Comparison of ENCODE assay signal across 11 cellular contexts in genomic region chr11:88292156-88292844, GRCh38. TPM values are rescaled to one million over a fixed set of nuclear protein-coding genes. Genes with fewer than 3 reads are reported as not detected.
DNase-seq lines count a peak whose midpoint lies in the region; ATAC-seq and TF ChIP-seq lines count a peak whose summit lies in the region.
"Had no signal": no experiment of that assay in that cellular context is flagged by ENCODE, and none has a peak within 500 bp of the region (broad histone marks: within the 10 kb centered on the region; RNA-seq: fewer than 3 reads in every experiment).

No MANE protein-coding gene starts in this region.

- H3K9ac ChIP-seq in IMR-90 (ENCODE audit: low read depth, low read length) (no peak overlapping the region), SK-N-MC (ENCODE audit: insufficient read length) (no peak overlapping the region)

- BruUV-seq in IMR-90 (replicated peaks; lab: Mats Ljungman, UMichigan): no TSS peak

- intact Hi-C loops in IMR-90 (cut with micrococcal nuclease): loop anchor here (10.0 kb wide), 1 partner anchor 937 kb away; no protein-coding TSS in a partner anchor

- no peaks in the 10 kb centered on the region for H4K20me1 ChIP-seq in IMR-90 (ENCODE audit: insufficient read depth, low read length)

- H2BK120ac ChIP-seq in IMR-90 (ENCODE audit: low read depth, low read length): no peak overlapping the region

- peaks cover 0 to 2% of the 10 kb centered on the region in 2 experiments; a peak in 1 of 4 replicates for H3K79me1 ChIP-seq in IMR-90 (ENCODE audit: low read depth in 1 of 2, low read length in 2 of 2)

- no peak for TF ChIP-seq RAD21 in IMR-90 (IDR thresholded peaks at IDR 0.05; ENCODE audit: low read length)

- H2AK9ac ChIP-seq in IMR-90 (replicated peaks; ENCODE audit: low read depth, low read length, poor library complexity): no peak overlapping the region

- no peak overlapping the region for H2BK15ac ChIP-seq in IMR-90 (ENCODE audit: low read depth, low read length)

- H3K4me3 ChIP-seq in IMR-90 (ENCODE audit: insufficient read depth, low read depth, low read length) (no peak overlapping the region), SK-N-MC (no peak overlapping the region)
- H3K4me3 ChIP-seq: tibial nerve had no signal

- DNase-seq in IMR-90 (peak; percentile 22), SK-N-MC (ENCODE audit: low read depth, low spot score) (peak; percentile 45), iris pigment epithelial cell (ENCODE audit: low read depth) (peak; percentile 37), HEK293T (ENCODE audit: extremely low spot score) (no peak)
- no peak for DNase-seq in activated effector memory CD4-positive, alpha-beta T cell treated with anti-CD3 and anti-CD28 coated beads, Interleukin-2, amount 50 U/mL, for 16 hours
- DNase-seq: Kasumi-1 had no signal

- H3K4me1 ChIP-seq in IMR-90 (ENCODE audit: control insufficient read depth, insufficient read depth, low read length): peaks cover 2% of the 10 kb centered on the region; the same call in 1 of the 2 replicates

- H2BK20ac ChIP-seq in IMR-90 (ENCODE audit: low read depth, low read length): no peak overlapping the region

- dilution Hi-C loops in IMR-90 (cut with HindIII; ENCODE audit: low sequenced_read_pairs, unreplicated experiment): no loop called here

- in situ Hi-C loops in IMR-90 (cut with MboI; ENCODE audit: low sequenced_read_pairs): no loop called here

- H4K91ac ChIP-seq in IMR-90 (ENCODE audit: insufficient read depth, low read depth, low read length): no peak overlapping the region

- TF ChIP-seq CTCF in 22Rv1 (IDR thresholded peaks at IDR 0.05): peak; percentile 39
- TF ChIP-seq CTCF in IMR-90 (conservative IDR thresholded peaks at IDR 0.05; ENCODE audit: low read depth, low read length): no peak

- WGBS in IMR-90 (ENCODE audit: extremely low coverage in 2 of 2, insufficient read length in 1 of 2), 2 experiments: no CpG with 5 or more reads among the region's 3 CpGs

- H3K4ac ChIP-seq in IMR-90 (ENCODE audit: low read depth, low read length): no peak overlapping the region

- POLR2A ChIA-PET in IMR-90 (lab: Charles Lee; ENCODE audit: unreplicated experiment): no interaction called here
- POLR2A ChIA-PET in HEK293T (lab: Yijun Ruan, JAX): no interaction called here

- no peak overlapping the region for H3K27ac ChIP-seq in 22Rv1
- no peak overlapping the region for H3K27ac ChIP-seq in IMR-90 (ENCODE audit: insufficient read depth, low read length)
- peak overlapping the region; percentile 29; the same call in 1 of the 2 replicates for H3K27ac ChIP-seq in SK-N-MC
- H3K27ac ChIP-seq: tibial nerve had no signal

- H4K8ac ChIP-seq in IMR-90 (ENCODE audit: low read depth in 2 of 2, low read length in 2 of 2): no peak overlapping the region

- H4K5ac ChIP-seq in IMR-90 (ENCODE audit: low read depth, low read length): no peak overlapping the region

- no peak overlapping the region for H3K23ac ChIP-seq in IMR-90 (ENCODE audit: low read depth, low read length)

- CTCF ChIA-PET in IMR-90 (lab: Yijun Ruan, JAX): no interaction called here
- CTCF ChIA-PET in HEK293T (lab: Yijun Ruan, JAX): no interaction called here

- H3K27me3 ChIP-seq in IMR-90 (ENCODE audit: control insufficient read depth, insufficient read depth, low read length): no peaks in the 10 kb centered on the region
- H3K27me3 ChIP-seq: tibial nerve had no signal

- ATAC-seq in IMR-90 (ENCODE audit: low read depth) (peak; percentile 21; the same call in 1 of the 2 replicates), GM19023 (IDR thresholded peaks at IDR 0.05; ENCODE audit: unreplicated experiment) (no peak), HG03439 (IDR thresholded peaks at IDR 0.05; ENCODE audit: unreplicated experiment) (no peak)
- ATAC-seq: activated T-helper 17 cell treated with anti-CD3 and anti-CD28 coated beads, Interleukin-2, amount 50 U/mL, for 72 hours had no signal

- H3K18ac ChIP-seq in IMR-90 (ENCODE audit: low read depth, low read length): no peak overlapping the region

- H3K14ac ChIP-seq in IMR-90 (replicated peaks; ENCODE audit: low read depth, low read length): no peak overlapping the region

- TF ChIP-seq POLR2A in IMR-90 (IDR thresholded peaks at IDR 0.05; ENCODE audit: low read depth, low read length): no peak

- no peak overlapping the region for H2AFZ ChIP-seq in IMR-90 (replicated peaks; ENCODE audit: low read length, poor library complexity)

- no peak overlapping the region for H2AK5ac ChIP-seq in IMR-90 (ENCODE audit: low read depth, low read length)

- H3K9me1 ChIP-seq in IMR-90 (ENCODE audit: insufficient read depth, low read length): no peaks in the 10 kb centered on the region

- no peak overlapping the region for H3K4me2 ChIP-seq in IMR-90 (ENCODE audit: low read depth, low read length)

- H3K36me3 ChIP-seq in IMR-90 (ENCODE audit: control insufficient read depth, insufficient read depth, low read length) (peaks cover 22% of the 10 kb centered on the region), SK-N-MC (ENCODE audit: insufficient read depth, low read length) (peaks cover 44% of the 10 kb centered on the region)

- no peaks in the 10 kb centered on the region for H3K9me3 ChIP-seq in IMR-90 (ENCODE audit: control insufficient read depth, insufficient read depth, low read length)
- H3K9me3 ChIP-seq in SK-N-MC (ENCODE audit: low read depth, low read length): no peaks in the 10 kb centered on the region
- H3K9me3 ChIP-seq: tibial nerve had no signal

- H3K56ac ChIP-seq in IMR-90 (ENCODE audit: extremely low read depth, insufficient read depth, low read length): no peak overlapping the region

- no peak overlapping the region for H2BK5ac ChIP-seq in IMR-90 (ENCODE audit: low read depth, low read length, poor library complexity, severe bottlenecking)

TF ChIP-seq in IMR-90, 13 proteins besides CTCF, POLR2A, EP300 and RAD21 (continues in another document):
- TF ChIP-seq MAFK (IDR thresholded peaks at IDR 0.05; ENCODE audit: low read depth, low read length): no peak
- no peak for TF ChIP-seq CEBPB (IDR thresholded peaks at IDR 0.05; ENCODE audit: low read depth, low read length)
- no peak for TF ChIP-seq MAZ (IDR thresholded peaks at IDR 0.05; ENCODE audit: borderline replicate concordance, low read depth, low read length)
- TF ChIP-seq RCOR1 (IDR thresholded peaks at IDR 0.05; ENCODE audit: insufficient replicate concordance, low read length): no peak
- no peak for TF ChIP-seq SMC3 (IDR thresholded peaks at IDR 0.05; ENCODE audit: low read depth, low read length)
- TF ChIP-seq MXI1 (IDR thresholded peaks at IDR 0.05; ENCODE audit: borderline replicate concordance, low read depth, low read length): no peak
- no peak for TF ChIP-seq RFX5 (IDR thresholded peaks at IDR 0.05; ENCODE audit: low read depth, low read length)
- no peak for TF ChIP-seq BHLHE40 (IDR thresholded peaks at IDR 0.05; ENCODE audit: low read depth, low read length)
- TF ChIP-seq CHD1 (IDR thresholded peaks at IDR 0.05; ENCODE audit: low read depth, low read length): no peak
- no peak for TF ChIP-seq NFE2L2 (IDR thresholded peaks at IDR 0.05; ENCODE audit: low read depth, low read length)
- TF ChIP-seq, protein P1, sequence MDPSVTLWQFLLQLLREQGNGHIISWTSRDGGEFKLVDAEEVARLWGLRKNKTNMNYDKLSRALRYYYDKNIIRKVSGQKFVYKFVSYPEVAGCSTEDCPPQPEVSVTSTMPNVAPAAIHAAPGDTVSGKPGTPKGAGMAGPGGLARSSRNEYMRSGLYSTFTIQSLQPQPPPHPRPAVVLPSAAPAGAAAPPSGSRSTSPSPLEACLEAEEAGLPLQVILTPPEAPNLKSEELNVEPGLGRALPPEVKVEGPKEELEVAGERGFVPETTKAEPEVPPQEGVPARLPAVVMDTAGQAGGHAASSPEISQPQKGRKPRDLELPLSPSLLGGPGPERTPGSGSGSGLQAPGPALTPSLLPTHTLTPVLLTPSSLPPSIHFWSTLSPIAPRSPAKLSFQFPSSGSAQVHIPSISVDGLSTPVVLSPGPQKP (IDR thresholded peaks at IDR 0.05; ENCODE audit: borderline replicate concordance, low read depth, low read length): no peak
- TF ChIP-seq FOS (IDR thresholded peaks at IDR 0.05; ENCODE audit: low read depth, low read length): no peak

TF ChIP-seq in HEK293T, 16 proteins besides CTCF, POLR2A, EP300 and RAD21:
- TF ChIP-seq ARNT (IDR thresholded peaks at IDR 0.05) (no peak), HDGF (IDR thresholded peaks at IDR 0.05; ENCODE audit: borderline replicate concordance) (no peak), L3MBTL2 (conservative IDR thresholded peaks at IDR 0.05) (no peak), ZNF384 (IDR thresholded peaks at IDR 0.05) (no peak), SUZ12 (IDR thresholded peaks at IDR 0.05) (no peak), FOXK2 (IDR thresholded peaks at IDR 0.05) (no peak), SP1 (IDR thresholded peaks at IDR 0.05) (no peak), NFRKB (IDR thresholded peaks at IDR 0.05) (no peak), TARDBP (IDR thresholded peaks at IDR 0.05) (no peak), ELF4 (IDR thresholded peaks at IDR 0.05) (no peak), FOXM1 (IDR thresholded peaks at IDR 0.05; ENCODE audit: borderline replicate concordance) (no peak), BHLHE40 (IDR thresholded peaks at IDR 0.05; ENCODE audit: borderline replicate concordance) (no peak), LEF1 (IDR thresholded peaks at IDR 0.05; ENCODE audit: borderline replicate concordance) (no peak), FOXA1 (IDR thresholded peaks at IDR 0.05) (no peak), CTBP1 (IDR thresholded peaks at IDR 0.05; ENCODE audit: borderline replicate concordance) (no peak)
- TF ChIP-seq, protein P2, sequence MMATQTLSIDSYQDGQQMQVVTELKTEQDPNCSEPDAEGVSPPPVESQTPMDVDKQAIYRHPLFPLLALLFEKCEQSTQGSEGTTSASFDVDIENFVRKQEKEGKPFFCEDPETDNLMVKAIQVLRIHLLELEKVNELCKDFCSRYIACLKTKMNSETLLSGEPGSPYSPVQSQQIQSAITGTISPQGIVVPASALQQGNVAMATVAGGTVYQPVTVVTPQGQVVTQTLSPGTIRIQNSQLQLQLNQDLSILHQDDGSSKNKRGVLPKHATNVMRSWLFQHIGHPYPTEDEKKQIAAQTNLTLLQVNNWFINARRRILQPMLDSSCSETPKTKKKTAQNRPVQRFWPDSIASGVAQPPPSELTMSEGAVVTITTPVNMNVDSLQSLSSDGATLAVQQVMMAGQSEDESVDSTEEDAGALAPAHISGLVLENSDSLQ (IDR thresholded peaks at IDR 0.05): no peak

RNA-seq across cellular contexts. Expression of gene CTSC, which starts 45.2 kb away (rescaled TPM):
- 178 and 208 TPM in 2 replicates for total RNA-seq in IMR-90 (2012; rRNA removed)
- polyA plus RNA-seq in IMR-90 (2012; rRNA removed): 267 and 299 TPM in 2 replicates
- 73.5 and 320 TPM in 2 replicates for polyA plus RNA-seq in IMR-90 (2012; cell fraction: cytosol; rRNA removed)
- 116 and 140 TPM in 2 replicates for polyA plus RNA-seq in IMR-90 (2012; cell fraction: nucleus; rRNA removed; ENCODE audit: low replicate concordance)

Comparison
In these comparisons a context has a peak if more than half of its experiments do, and no peak if none do; other contexts are left out.
1. DNase-seq: peak in IMR-90 (single experiment), SK-N-MC (single experiment) and iris pigment epithelial cell (single experiment); none in HEK293T (single experiment) and activated effector memory CD4-positive, alpha-beta T cell treated with anti-CD3 and anti-CD28 coated beads, Interleukin-2, amount 50 U/mL, for 16 hours (single experiment).